In the genomic region with DNA sequence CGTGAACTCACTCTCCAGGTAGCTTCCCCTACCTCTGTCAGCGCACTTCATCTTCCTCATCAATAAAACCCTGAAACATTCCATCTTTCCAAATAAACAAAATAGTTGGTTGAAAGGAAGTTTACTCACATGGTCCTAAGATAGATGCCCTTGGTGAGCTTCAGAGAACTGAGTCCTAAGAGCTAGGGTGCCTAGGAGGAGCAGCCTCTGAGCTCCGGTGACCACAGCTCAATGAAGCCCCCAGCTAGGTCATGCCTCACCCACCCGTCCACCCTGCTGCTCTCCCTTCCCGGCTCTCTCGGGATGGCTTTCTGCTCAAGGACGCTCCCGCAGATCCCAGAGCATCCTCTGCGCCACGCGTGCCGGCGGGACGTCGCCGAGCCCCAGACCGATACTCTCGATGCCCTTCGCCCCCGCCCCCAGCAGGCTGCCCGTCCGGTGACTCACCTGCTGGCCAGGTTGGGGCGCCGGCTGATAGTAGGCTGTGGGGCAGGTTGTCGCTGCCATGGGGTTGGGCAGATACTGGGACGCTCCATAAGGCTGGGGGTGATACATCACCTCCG, we compare ENCODE assay signal across 9 cellular contexts. TPM values are rescaled to one million over a fixed set of nuclear protein-coding genes. Genes with fewer than 3 reads are reported as not detected.
A peak's percentile ranks its signal among the peaks of the same experiment; 100 is the strongest.
DNase-seq lines count a peak whose midpoint lies in the region; ATAC-seq and TF ChIP-seq lines count a peak whose summit lies in the region.
"Had no signal": no experiment of that assay in that cellular context is flagged by ENCODE, and none has a peak within 500 bp of the region (broad histone marks: within the 10 kb centered on the region; RNA-seq: fewer than 3 reads in every experiment).

No MANE protein-coding gene starts in this region.

- peaks cover 20% of the 10 kb centered on the region for H3K27me3 Mint-ChIP-seq in WTC11 (ENCODE audit: low read depth)

- peak overlapping the region; percentile 48 to 97 (median 82) for H3K9ac ChIP-seq in subcutaneous abdominal adipose tissue (ENCODE audit: low read length in 5 of 5)

- peak overlapping the region; percentile 76 to 98 (median 88) for H3K4me3 ChIP-seq in subcutaneous abdominal adipose tissue (ENCODE audit: low read depth in 1 of 5, low read length in 5 of 5)

- no peaks in the 10 kb centered on the region for H3K36me3 Mint-ChIP-seq in WTC11

- POLR2A ChIA-PET in WTC11 (lab: Charles Lee): no interaction called here

- no peaks in the 10 kb centered on the region for H3K9me3 Mint-ChIP-seq in WTC11

- peaks cover 20% of the 10 kb centered on the region for H3K4me1 Mint-ChIP-seq in WTC11

- peak overlapping the region; percentile 79 for H3K4me3 Mint-ChIP-seq in WTC11

- peak overlapping the region; percentile 21 for H3K27ac Mint-ChIP-seq in WTC11

- DNase-seq in NCI-H2227 (lab: John Stamatoyannopoulos, UW; ENCODE audit: unreplicated experiment): peak; percentile 29
- no peak for DNase-seq in NCI-H2227 treated with DMSO at 0.1 percent for 48 hours (lab: John Stamatoyannopoulos, UW)
- DNase-seq in WTC11 (ENCODE audit: low spot score): peak; percentile 69
- DNase-seq in iPS-NIHi7 (ENCODE audit: extremely low spot score): peak; percentile 65
- DNase-seq in COLO829 (ENCODE audit: low spot score): no peak
- no peak for DNase-seq in central memory CD4-positive, alpha-beta T cell

- H3K36me3 ChIP-seq in subcutaneous abdominal adipose tissue (ENCODE audit: control insufficient read depth in 5 of 5, insufficient read depth in 5 of 5, low read length in 5 of 5): no peaks in the 10 kb centered on the region

- peak overlapping the region; percentile 96 for H3K27ac ChIP-seq in subcutaneous abdominal adipose tissue (ENCODE audit: low read depth, low read length)
- H3K27ac ChIP-seq: C4-2B had no signal

- H3K4me1 ChIP-seq in subcutaneous abdominal adipose tissue (ENCODE audit: control insufficient read depth in 5 of 5, insufficient read depth in 5 of 5, low read length in 5 of 5): peaks cover 2 to 42% (median 23%) of the 10 kb centered on the region in 5 donors

- no peaks in the 10 kb centered on the region for H3K9me3 ChIP-seq in subcutaneous abdominal adipose tissue (ENCODE audit: control insufficient read depth in 5 of 5, low read length in 5 of 5)

- CTCF ChIA-PET in WTC11 (lab: Charles Lee): interaction anchor here (0.9 to 1.6 kb wide), 4 partner anchors 12 to 216 kb away, joined by 3 to 5 read pairs (median 4); no protein-coding TSS in a partner anchor

- ATAC-seq in WTC11 (peak; percentile 62), HG02623 (IDR thresholded peaks at IDR 0.05; ENCODE audit: unreplicated experiment) (no peak)

- TF ChIP-seq CTCF in WTC11 (IDR thresholded peaks at IDR 0.05): no peak

- H3K27me3 ChIP-seq in subcutaneous abdominal adipose tissue (ENCODE audit: control insufficient read depth in 5 of 5, insufficient read depth in 4 of 5, low read length in 5 of 5): peaks cover 0 to 5% (median 0%) of the 10 kb centered on the region in 5 donors

TF ChIP-seq in WTC11, 78 proteins besides CTCF, POLR2A, EP300 and RAD21:
- TF ChIP-seq KAT7 (CRISPR knock-in tag; IDR thresholded peaks at IDR 0.05; ENCODE audit: borderline replicate concordance) (0 out of 2 replicates have a peak, but pooled peaks have one; percentile 44), FOXP1 (CRISPR knock-in tag; IDR thresholded peaks at IDR 0.05; ENCODE audit: borderline replicate concordance) (no peak), ESRRA (CRISPR knock-in tag; IDR thresholded peaks at IDR 0.05; ENCODE audit: borderline replicate concordance) (0 out of 2 replicates have a peak, but pooled peaks have one; percentile 35), TEAD4 (CRISPR knock-in tag; IDR thresholded peaks at IDR 0.05) (no peak), HMGA2 (CRISPR knock-in tag; IDR thresholded peaks at IDR 0.05) (no peak), NR3C1 (CRISPR knock-in tag; conservative IDR thresholded peaks at IDR 0.05; ENCODE audit: low read depth) (0 out of 2 replicates have a peak, but pooled peaks have one; percentile 56), SP1 (CRISPR knock-in tag; conservative IDR thresholded peaks at IDR 0.05) (no peak)
- TF ChIP-seq, protein P1, sequence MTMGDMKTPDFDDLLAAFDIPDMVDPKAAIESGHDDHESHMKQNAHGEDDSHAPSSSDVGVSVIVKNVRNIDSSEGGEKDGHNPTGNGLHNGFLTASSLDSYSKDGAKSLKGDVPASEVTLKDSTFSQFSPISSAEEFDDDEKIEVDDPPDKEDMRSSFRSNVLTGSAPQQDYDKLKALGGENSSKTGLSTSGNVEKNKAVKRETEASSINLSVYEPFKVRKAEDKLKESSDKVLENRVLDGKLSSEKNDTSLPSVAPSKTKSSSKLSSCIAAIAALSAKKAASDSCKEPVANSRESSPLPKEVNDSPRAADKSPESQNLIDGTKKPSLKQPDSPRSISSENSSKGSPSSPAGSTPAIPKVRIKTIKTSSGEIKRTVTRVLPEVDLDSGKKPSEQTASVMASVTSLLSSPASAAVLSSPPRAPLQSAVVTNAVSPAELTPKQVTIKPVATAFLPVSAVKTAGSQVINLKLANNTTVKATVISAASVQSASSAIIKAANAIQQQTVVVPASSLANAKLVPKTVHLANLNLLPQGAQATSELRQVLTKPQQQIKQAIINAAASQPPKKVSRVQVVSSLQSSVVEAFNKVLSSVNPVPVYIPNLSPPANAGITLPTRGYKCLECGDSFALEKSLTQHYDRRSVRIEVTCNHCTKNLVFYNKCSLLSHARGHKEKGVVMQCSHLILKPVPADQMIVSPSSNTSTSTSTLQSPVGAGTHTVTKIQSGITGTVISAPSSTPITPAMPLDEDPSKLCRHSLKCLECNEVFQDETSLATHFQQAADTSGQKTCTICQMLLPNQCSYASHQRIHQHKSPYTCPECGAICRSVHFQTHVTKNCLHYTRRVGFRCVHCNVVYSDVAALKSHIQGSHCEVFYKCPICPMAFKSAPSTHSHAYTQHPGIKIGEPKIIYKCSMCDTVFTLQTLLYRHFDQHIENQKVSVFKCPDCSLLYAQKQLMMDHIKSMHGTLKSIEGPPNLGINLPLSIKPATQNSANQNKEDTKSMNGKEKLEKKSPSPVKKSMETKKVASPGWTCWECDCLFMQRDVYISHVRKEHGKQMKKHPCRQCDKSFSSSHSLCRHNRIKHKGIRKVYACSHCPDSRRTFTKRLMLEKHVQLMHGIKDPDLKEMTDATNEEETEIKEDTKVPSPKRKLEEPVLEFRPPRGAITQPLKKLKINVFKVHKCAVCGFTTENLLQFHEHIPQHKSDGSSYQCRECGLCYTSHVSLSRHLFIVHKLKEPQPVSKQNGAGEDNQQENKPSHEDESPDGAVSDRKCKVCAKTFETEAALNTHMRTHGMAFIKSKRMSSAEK (CRISPR knock-in tag; IDR thresholded peaks at IDR 0.05; ENCODE audit: borderline replicate concordance): no peak
- TF ChIP-seq, protein P2, sequence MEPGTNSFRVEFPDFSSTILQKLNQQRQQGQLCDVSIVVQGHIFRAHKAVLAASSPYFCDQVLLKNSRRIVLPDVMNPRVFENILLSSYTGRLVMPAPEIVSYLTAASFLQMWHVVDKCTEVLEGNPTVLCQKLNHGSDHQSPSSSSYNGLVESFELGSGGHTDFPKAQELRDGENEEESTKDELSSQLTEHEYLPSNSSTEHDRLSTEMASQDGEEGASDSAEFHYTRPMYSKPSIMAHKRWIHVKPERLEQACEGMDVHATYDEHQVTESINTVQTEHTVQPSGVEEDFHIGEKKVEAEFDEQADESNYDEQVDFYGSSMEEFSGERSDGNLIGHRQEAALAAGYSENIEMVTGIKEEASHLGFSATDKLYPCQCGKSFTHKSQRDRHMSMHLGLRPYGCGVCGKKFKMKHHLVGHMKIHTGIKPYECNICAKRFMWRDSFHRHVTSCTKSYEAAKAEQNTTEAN (CRISPR knock-in tag; IDR thresholded peaks at IDR 0.05): 0 out of 2 replicates have a peak, but pooled peaks have one; percentile 37

RNA-seq across cellular contexts. Expression of a gene that starts 0.7 kb away (rescaled TPM):
- total RNA-seq in WTC11 (2021): 6.1 to 10.4 TPM (median 6.9 TPM) in 3 replicates

Comparison
In these comparisons a context has a peak if more than half of its experiments do, and no peak if none do; other contexts are left out.
1. DNase-seq: peak in NCI-H2227 (single experiment), WTC11 (single experiment) and iPS-NIHi7 (single experiment); none in NCI-H2227 treated with DMSO at 0.1 percent for 48 hours (single experiment), COLO829 (single experiment) and central memory CD4-positive, alpha-beta T cell (single experiment).